16 cellular contexts compared by ENCODE assay signal in genomic region chr2:240583774-240584173, GRCh38.
"Had no signal": no experiment of that assay in that cellular context is flagged by ENCODE, and none has a peak within 500 bp of the region (broad histone marks: within the 10 kb centered on the region; RNA-seq: fewer than 3 reads in every experiment).

No MANE protein-coding gene starts in this region.

- H3K27me3 Mint-ChIP-seq: activated naive CD4-positive, alpha-beta T cell treated with anti-CD3 and anti-CD28 coated beads, Interleukin-2, amount 50 U/mL, for 24 hours; naive thymus-derived CD4-positive, alpha-beta T cell had no signal

- H3K4me3 ChIP-seq: smooth muscle cell had no signal

- H3K9me3 Mint-ChIP-seq: activated naive CD4-positive, alpha-beta T cell treated with anti-CD3 and anti-CD28 coated beads, Interleukin-2, amount 50 U/mL, for 24 hours; endodermal cell; immature natural killer cell; T-helper 2 cell treated with Interferon-gamma antibody and Interleukin-4, amounts not matched to agents 5 μg/mL and 100 μg/mL, for 36 hours had no signal

- DNase-seq: activated effector memory CD4-positive, alpha-beta T cell treated with Interleukin-2 at 50 U/mL for 16 hours; activated T-cell treated with anti-CD3 and anti-CD28 coated beads, Interleukin-2, amount 50 U/mL, for 1 hour; endodermal cell; glutamatergic neuron; immature natural killer cell; naive thymus-derived CD4-positive, alpha-beta T cell; nucleus accumbens; stimulated activated CD4-positive, alpha-beta T cell treated with anti-CD3 and anti-CD28 coated beads, Interleukin-1b, Interleukin-23, amount 100 ng/mL, for 48 hours; stimulated activated naive CD4-positive, alpha-beta T cell; trophoblast cell had no signal

- H3K27ac Mint-ChIP-seq: activated naive CD4-positive, alpha-beta T cell treated with anti-CD3 and anti-CD28 coated beads, Interleukin-2, amount 50 U/mL, for 24 hours; endodermal cell had no signal

- ATAC-seq: activated CD4-positive, CD25-positive, alpha-beta regulatory T cell treated with anti-CD3 and anti-CD28 coated beads, Interleukin-2, amount 50 U/mL, for 24 hours; left cardiac atrium; naive thymus-derived CD4-positive, alpha-beta T cell; right cardiac atrium had no signal
